ENCODE assay signal across 24 cellular contexts in genomic region chr14:52188381-52188780, GRCh38.
DNase-seq lines count a peak whose midpoint lies in the region; ATAC-seq, FAIRE-seq and TF ChIP-seq lines count a peak whose summit lies in the region.
"Had no signal": no experiment of that assay in that cellular context is flagged by ENCODE, and none has a peak within 500 bp of the region (broad histone marks: within the 10 kb centered on the region; RNA-seq: fewer than 3 reads in every experiment).

No MANE protein-coding gene starts in this region.

- DNase-seq in activated CD4-positive, alpha-beta T cell treated with anti-CD3 and anti-CD28 coated beads for 36 hours, result no peak
- no peak for DNase-seq in activated CD4-positive, alpha-beta T cell treated with anti-CD3 and anti-CD28 coated beads, Interleukin-2, amount 50 U/mL, for 4 hours
- peak; percentile 16 for DNase-seq in HT1080 (ENCODE audit: low read depth)
- DNase-seq in bronchial epithelial cell (ENCODE audit: low read depth), result peak; percentile 13
- DNase-seq in stimulated activated effector memory CD8-positive, alpha-beta T cell treated with anti-CD3 and anti-CD28 coated beads, Interleukin-12 subunit alpha, Interleukin-12 subunit beta, amount 100 ng/mL, for 72 hours (ENCODE audit: low spot score in 2 of 2), result no peak
- DNase-seq in NCI-H1694 treated with DMSO at 0.1 percent for 48 hours (lab: John Stamatoyannopoulos, UW), result no peak
- no peak for DNase-seq in NCI-H2081 treated with DMSO at 0.1 percent for 48 hours (lab: John Stamatoyannopoulos, UW)
- DNase-seq: 8988T; CD4-positive, CD25-positive, alpha-beta regulatory T cell; DMS153; DND-41; KG1; NCI-H1092 treated with DMSO at 0.1 percent for 48 hours; NCI-H1436; NCI-H2029; NCI-H446 treated with DMSO at 0.1 percent for 48 hours; NCI-H526; NCI-H82; RPMI8226; SHP77 had no signal

- FAIRE-seq in bronchial epithelial cell (lab: Jason Lieb, UNC), result no peak
- FAIRE-seq: GM18507, H54, HTR-8/SVneo had no signal

- H3K9me3 Mint-ChIP-seq in activated CD4-positive, alpha-beta T cell treated with anti-CD3 and anti-CD28 coated beads for 36 hours (ENCODE audit: low read depth), result no peaks in the 10 kb centered on the region
- no peaks in the 10 kb centered on the region for H3K9me3 Mint-ChIP-seq in stimulated activated effector memory CD8-positive, alpha-beta T cell treated with anti-CD3 and anti-CD28 coated beads, Interleukin-12 subunit alpha, Interleukin-12 subunit beta, amount 100 ng/mL, for 72 hours

- ATAC-seq in activated CD4-positive, alpha-beta T cell treated with anti-CD3 and anti-CD28 coated beads for 36 hours, result peak; percentile 33
- peak; percentile 47 for ATAC-seq in stimulated activated effector memory CD8-positive, alpha-beta T cell treated with anti-CD3 and anti-CD28 coated beads, Interleukin-12 subunit alpha, Interleukin-12 subunit beta, amount 100 ng/mL, for 72 hours

- peaks cover 3% of the 10 kb centered on the region for H3K27me3 Mint-ChIP-seq in activated CD4-positive, alpha-beta T cell treated with anti-CD3 and anti-CD28 coated beads for 36 hours

- H3K4me3 Mint-ChIP-seq in activated CD4-positive, alpha-beta T cell treated with anti-CD3 and anti-CD28 coated beads for 36 hours, result no peak overlapping the region
- H3K4me3 Mint-ChIP-seq in stimulated activated effector memory CD8-positive, alpha-beta T cell treated with anti-CD3 and anti-CD28 coated beads, Interleukin-12 subunit alpha, Interleukin-12 subunit beta, amount 100 ng/mL, for 72 hours, result no peak overlapping the region
- H3K4me3 Mint-ChIP-seq: CD4-positive, CD25-positive, alpha-beta regulatory T cell had no signal

- H3K4me1 Mint-ChIP-seq in activated CD4-positive, alpha-beta T cell treated with anti-CD3 and anti-CD28 coated beads for 36 hours, result peaks cover 19% of the 10 kb centered on the region
- peaks cover 10% of the 10 kb centered on the region for H3K4me1 Mint-ChIP-seq in stimulated activated effector memory CD8-positive, alpha-beta T cell treated with anti-CD3 and anti-CD28 coated beads, Interleukin-12 subunit alpha, Interleukin-12 subunit beta, amount 100 ng/mL, for 72 hours

- TF ChIP-seq CTCF in bronchial epithelial cell (IDR thresholded peaks at IDR 0.05; ENCODE audit: insufficient read depth, low read length, severe bottlenecking), result no peak

- H3K36me3 Mint-ChIP-seq in activated CD4-positive, alpha-beta T cell treated with anti-CD3 and anti-CD28 coated beads for 36 hours (ENCODE audit: low read depth), result no peaks in the 10 kb centered on the region
- H3K36me3 Mint-ChIP-seq in stimulated activated effector memory CD8-positive, alpha-beta T cell treated with anti-CD3 and anti-CD28 coated beads, Interleukin-12 subunit alpha, Interleukin-12 subunit beta, amount 100 ng/mL, for 72 hours, result no peaks in the 10 kb centered on the region
- H3K36me3 Mint-ChIP-seq: CD4-positive, CD25-positive, alpha-beta regulatory T cell had no signal

- H3K36me3 ChIP-seq in bronchial epithelial cell (ENCODE audit: control insufficient read depth, insufficient read depth, low read length), result no peaks in the 10 kb centered on the region
- H3K36me3 ChIP-seq: BLaER1 had no signal

- no peak overlapping the region for H3K27ac Mint-ChIP-seq in activated CD4-positive, alpha-beta T cell treated with anti-CD3 and anti-CD28 coated beads for 36 hours
- no peak overlapping the region for H3K27ac Mint-ChIP-seq in stimulated activated effector memory CD8-positive, alpha-beta T cell treated with anti-CD3 and anti-CD28 coated beads, Interleukin-12 subunit alpha, Interleukin-12 subunit beta, amount 100 ng/mL, for 72 hours
- H3K27ac Mint-ChIP-seq: CD4-positive, CD25-positive, alpha-beta regulatory T cell had no signal

- POLR2A ChIA-PET in activated CD4-positive, alpha-beta T cell treated with anti-CD3 and anti-CD28 coated beads for 36 hours (lab: Charles Lee), result no interaction called here

- no peak overlapping the region for H3K4me3 ChIP-seq in bronchial epithelial cell (ENCODE audit: low read depth, low read length)
- H3K4me3 ChIP-seq: BLaER1 had no signal

- no peaks in the 10 kb centered on the region for H3K27me3 ChIP-seq in bronchial epithelial cell (ENCODE audit: control insufficient read depth, insufficient read depth, low read length)
- H3K27me3 ChIP-seq: BLaER1 had no signal

- intact Hi-C loops in activated CD4-positive, alpha-beta T cell treated with anti-CD3 and anti-CD28 coated beads for 36 hours (cut with DNase I, micrococcal nuclease), result loop anchor here (5.0 kb wide), 2 partner anchors 224 to 341 kb away; no protein-coding TSS in a partner anchor

- CTCF ChIA-PET in activated CD4-positive, alpha-beta T cell treated with anti-CD3 and anti-CD28 coated beads for 36 hours (lab: Charles Lee), result no interaction called here

Comparison
In these comparisons a context has a peak if more than half of its experiments do, and no peak if none do; other contexts are left out.
1. DNase-seq: peak in HT1080 (single experiment) and bronchial epithelial cell (single experiment); none in activated CD4-positive, alpha-beta T cell treated with anti-CD3 and anti-CD28 coated beads for 36 hours (single experiment), activated CD4-positive, alpha-beta T cell treated with anti-CD3 and anti-CD28 coated beads, Interleukin-2, amount 50 U/mL, for 4 hours (0 of 2), stimulated activated effector memory CD8-positive, alpha-beta T cell treated with anti-CD3 and anti-CD28 coated beads, Interleukin-12 subunit alpha, Interleukin-12 subunit beta, amount 100 ng/mL, for 72 hours (0 of 2), NCI-H1694 treated with DMSO at 0.1 percent for 48 hours (single experiment) and NCI-H2081 treated with DMSO at 0.1 percent for 48 hours (single experiment).